In the genomic region with DNA sequence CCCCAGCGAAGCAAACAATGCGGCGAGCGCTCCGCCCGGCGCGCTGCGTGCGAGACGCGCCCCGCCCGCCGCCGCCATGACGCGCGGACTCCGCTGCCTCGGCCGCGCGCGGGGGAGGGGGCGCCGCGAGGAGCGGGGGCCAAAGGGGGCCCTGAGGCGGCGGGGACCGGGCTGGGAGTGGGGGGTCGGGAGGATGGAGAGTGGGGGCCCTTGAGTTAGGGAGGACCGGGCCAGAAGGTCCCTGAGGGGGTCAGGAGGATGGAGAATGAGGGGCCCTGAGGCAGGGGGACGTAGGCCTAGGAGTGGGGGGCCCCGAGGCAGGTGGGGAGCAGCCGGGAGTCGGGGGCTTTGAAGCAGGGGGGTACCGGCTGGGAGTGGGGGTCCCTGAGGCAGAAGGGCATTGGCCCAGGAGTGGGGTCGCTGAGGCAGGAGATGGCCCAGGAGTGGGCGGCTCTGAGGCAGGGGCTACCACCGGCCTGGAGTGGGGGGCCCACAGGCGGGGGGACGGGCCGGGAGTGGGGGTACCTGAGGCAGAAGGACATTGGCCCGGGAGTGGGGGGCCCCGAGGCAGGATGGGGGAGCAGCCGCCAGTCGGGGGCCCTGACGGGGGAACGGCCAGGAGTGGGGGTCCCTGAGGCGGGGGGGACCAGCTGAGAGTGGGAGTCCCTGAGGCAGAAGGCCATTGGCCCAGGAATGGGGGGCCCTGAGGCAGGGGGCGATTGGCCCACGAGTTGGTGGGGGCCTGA, we compare ENCODE assay signal across 8 cellular contexts. TPM values are rescaled to one million over a fixed set of nuclear protein-coding genes. Genes with fewer than 3 reads are reported as not detected.
A peak's percentile ranks its signal among the peaks of the same experiment; 100 is the strongest.
DNase-seq lines count a peak whose midpoint lies in the region; ATAC-seq, FAIRE-seq and TF ChIP-seq lines count a peak whose summit lies in the region.

A gene (minus strand): TSS at position 21 of the 746 bp plus-strand sequence. CDS start 3,556 bp downstream, outside the sequence.

- peaks cover 18% of the 10 kb centered on the region for H3K4me1 ChIP-seq in skeletal muscle satellite cell (ENCODE audit: control insufficient read depth, insufficient read depth, low read length)

- peak within 1 kb of the TSS; percentile 98 for H3K9ac ChIP-seq in skeletal muscle satellite cell (ENCODE audit: low read depth, low read length)

- peaks cover 3% of the 10 kb centered on the region for H3K9me3 ChIP-seq in skeletal muscle satellite cell (replicated peaks; ENCODE audit: low read length)

- ATAC-seq in HG03159 (IDR thresholded peaks at IDR 0.05; ENCODE audit: unreplicated experiment) (no peak), GM21423 (IDR thresholded peaks at IDR 0.05; ENCODE audit: unreplicated experiment) (no peak)

- TF ChIP-seq POLR2A in GM12892 (IDR thresholded peaks at IDR 0.05; ENCODE audit: low read depth, low read length): peak; percentile 62; the same call in 1 of the 2 replicates

- H3K27me3 ChIP-seq in bronchial epithelial cell (ENCODE audit: control insufficient read depth, insufficient read depth, low read length): no peaks in the 10 kb centered on the region
- H3K27me3 ChIP-seq in skeletal muscle satellite cell (ENCODE audit: control insufficient read depth, insufficient read depth, low read length): peaks cover 9% of the 10 kb centered on the region

- TF ChIP-seq CTCF in bronchial epithelial cell (IDR thresholded peaks at IDR 0.05; ENCODE audit: insufficient read depth, low read length, severe bottlenecking): no peak

- FAIRE-seq in GM12892 (lab: Jason Lieb, UNC) (peak; percentile 36), bronchial epithelial cell (lab: Jason Lieb, UNC) (no peak)

- DNase-seq in GM12892 (ENCODE audit: insufficient read length) (peak; percentile 61), UCSD-AML1 (lab: John Stamatoyannopoulos, UW; ENCODE audit: unreplicated experiment) (peak; percentile 73), bronchial epithelial cell (ENCODE audit: low read depth) (no peak), iPS-NIHi7 (ENCODE audit: extremely low spot score) (peak; percentile 73)
- no peak for DNase-seq in Jurkat, Clone E6-1 (ENCODE audit: low read depth, low spot score)

- H3K36me3 ChIP-seq in bronchial epithelial cell (ENCODE audit: control insufficient read depth, insufficient read depth, low read length): peaks cover 14% of the 10 kb centered on the region
- peaks cover 23% of the 10 kb centered on the region for H3K36me3 ChIP-seq in skeletal muscle satellite cell (ENCODE audit: insufficient read depth, low read length)

- H3K4me2 ChIP-seq in skeletal muscle satellite cell (ENCODE audit: low read length): peak within 1 kb of the TSS; percentile 95

- peak within 1 kb of the TSS; percentile 77 for H3K4me3 ChIP-seq in Jurkat, Clone E6-1 (ENCODE audit: low read length)
- H3K4me3 ChIP-seq in bronchial epithelial cell (ENCODE audit: low read depth, low read length) (peak within 1 kb of the TSS; percentile 83), skeletal muscle satellite cell (ENCODE audit: low read length) (peak within 1 kb of the TSS; percentile 90)

RNA-seq across cellular contexts. Expression of the gene that starts here (rescaled TPM):
- polyA plus RNA-seq in GM12892 (2012; ENCODE audit: missing spikeins): 8.5 TPM
- polyA plus RNA-seq in Jurkat, Clone E6-1 (2012; ENCODE audit: insufficient read depth, insufficient read length): 31.7 TPM
- 18.2 and 28.0 TPM in 2 replicates for total RNA-seq in bronchial epithelial cell
- total RNA-seq in skeletal muscle satellite cell (2012; rRNA removed): 14.7 and 15.1 TPM in 2 replicates

Comparison
In these comparisons a context has a peak if more than half of its experiments do, and no peak if none do; other contexts are left out.
1. DNase-seq: peak in GM12892 (single experiment), UCSD-AML1 (single experiment) and iPS-NIHi7 (single experiment); none in Jurkat, Clone E6-1 (single experiment) and bronchial epithelial cell (single experiment).
2. Peak in every context shown above with its lines, with median percentiles within 50 percentile points of each other: H3K4me3 ChIP-seq.